ENCODE assay signal across 1 cellular context in the genomic region with DNA sequence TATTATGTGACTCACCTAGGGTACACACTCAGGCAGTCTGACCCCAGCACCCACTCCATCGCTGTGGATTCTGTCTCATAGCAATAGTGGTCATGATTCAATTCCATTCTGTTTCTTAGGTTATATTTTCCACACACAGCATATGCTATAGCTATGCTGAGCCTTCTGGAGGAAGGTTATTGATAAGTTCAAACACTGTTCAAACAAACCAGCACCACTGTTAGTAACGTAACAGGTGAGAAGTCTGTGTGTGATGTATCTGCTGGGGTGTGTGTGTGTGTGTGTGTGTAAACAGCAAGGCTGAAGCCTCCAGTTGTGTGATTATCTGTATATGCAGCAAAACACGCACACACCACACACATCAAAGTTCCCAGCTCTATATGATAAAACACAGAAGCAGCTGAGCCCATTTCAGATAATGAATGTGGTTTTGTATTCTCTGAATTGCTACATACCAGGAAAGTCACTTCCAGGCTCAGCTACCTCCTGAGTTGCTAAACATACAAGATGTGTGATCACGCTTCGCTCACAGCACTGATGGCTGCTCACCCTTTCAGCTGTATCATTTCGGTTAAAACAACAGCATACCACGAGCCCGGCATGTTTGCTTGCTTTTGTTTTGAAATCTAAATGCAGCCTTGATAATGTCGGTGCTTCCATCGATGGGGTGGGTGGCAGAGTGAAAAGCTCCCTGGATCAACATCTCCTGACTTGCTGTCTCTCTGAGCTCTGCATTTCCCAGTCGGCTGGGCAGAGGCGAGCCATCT.
TF ChIP-seq lines count a peak whose summit lies in the region.

No MANE protein-coding gene starts in this region.

TF ChIP-seq in IMR-90, 13 proteins besides CTCF, POLR2A, EP300 and RAD21 (continued from another document):
- TF ChIP-seq, protein P1, sequence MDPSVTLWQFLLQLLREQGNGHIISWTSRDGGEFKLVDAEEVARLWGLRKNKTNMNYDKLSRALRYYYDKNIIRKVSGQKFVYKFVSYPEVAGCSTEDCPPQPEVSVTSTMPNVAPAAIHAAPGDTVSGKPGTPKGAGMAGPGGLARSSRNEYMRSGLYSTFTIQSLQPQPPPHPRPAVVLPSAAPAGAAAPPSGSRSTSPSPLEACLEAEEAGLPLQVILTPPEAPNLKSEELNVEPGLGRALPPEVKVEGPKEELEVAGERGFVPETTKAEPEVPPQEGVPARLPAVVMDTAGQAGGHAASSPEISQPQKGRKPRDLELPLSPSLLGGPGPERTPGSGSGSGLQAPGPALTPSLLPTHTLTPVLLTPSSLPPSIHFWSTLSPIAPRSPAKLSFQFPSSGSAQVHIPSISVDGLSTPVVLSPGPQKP (IDR thresholded peaks at IDR 0.05; ENCODE audit: borderline replicate concordance, low read depth, low read length): no peak
- no peak for TF ChIP-seq SMC3 (IDR thresholded peaks at IDR 0.05; ENCODE audit: low read depth, low read length)
